ENCODE assay signal across 8 cellular contexts in genomic region chr7:105849122-105849855, GRCh38. TPM values are rescaled to one million over a fixed set of nuclear protein-coding genes. Genes with fewer than 3 reads are reported as not detected.
DNase-seq lines count a peak whose midpoint lies in the region; ATAC-seq and TF ChIP-seq lines count a peak whose summit lies in the region.

No MANE protein-coding gene starts in this region.

- no peak for TF ChIP-seq CTCF in GM23338 (conservative IDR thresholded peaks at IDR 0.05; ENCODE audit: low read depth in 2 of 2)

- H3K4me3 Mint-ChIP-seq in GM23338, result peak overlapping the region; percentile 52
- H3K4me3 Mint-ChIP-seq in effector memory CD8-positive, alpha-beta T cell, result peak overlapping the region; percentile 74 to 76

- H3K27me3 Mint-ChIP-seq in GM23338 (ENCODE audit: insufficient read depth, low read depth, poor library complexity), result peaks cover 2% of the 10 kb centered on the region
- no peaks in the 10 kb centered on the region for H3K27me3 Mint-ChIP-seq in effector memory CD8-positive, alpha-beta T cell

- 0 out of 2 replicates have a peak overlapping the region, but pooled peaks have one; percentile 5 for H3K4me3 ChIP-seq in GM23338

- peak overlapping the region; percentile 66 for H3K27ac ChIP-seq in GM23338 (ENCODE audit: low read depth)

- H4K20me1 ChIP-seq in GM23338 (replicated peaks; ENCODE audit: insufficient read depth), result no peaks in the 10 kb centered on the region; the same call in 1 of the 2 replicates

- peaks cover 17% of the 10 kb centered on the region for H3K36me3 Mint-ChIP-seq in GM23338 (ENCODE audit: low read depth)
- H3K36me3 Mint-ChIP-seq in effector memory CD8-positive, alpha-beta T cell (ENCODE audit: insufficient read depth), result peaks cover 13% of the 10 kb centered on the region

- H3K9me3 Mint-ChIP-seq in GM23338, result no peaks in the 10 kb centered on the region
- H3K9me3 Mint-ChIP-seq in effector memory CD8-positive, alpha-beta T cell, result no peaks in the 10 kb centered on the region

- peaks cover 38% of the 10 kb centered on the region for H3K4me1 ChIP-seq in GM23338 (ENCODE audit: insufficient read depth)

- peak; percentile 94 for ATAC-seq in GM23338
- peak; percentile 92 for ATAC-seq in effector memory CD8-positive, alpha-beta T cell (replicated peaks)
- ATAC-seq in GM18520 (IDR thresholded peaks at IDR 0.05; ENCODE audit: unreplicated experiment), result no peak
- no peak for ATAC-seq in HG02571 (IDR thresholded peaks at IDR 0.05; ENCODE audit: unreplicated experiment)
- no peak for ATAC-seq in GM18873 (IDR thresholded peaks at IDR 0.05; ENCODE audit: low FRiP score, unreplicated experiment)

- H3F3A ChIP-seq in GM23338 (replicated peaks; ENCODE audit: low read depth), result peaks cover 4% of the 10 kb centered on the region; the same call in 1 of the 2 replicates

- no peaks in the 10 kb centered on the region for H3K27me3 ChIP-seq in GM23338 (ENCODE audit: insufficient read depth)

- H3K4me2 ChIP-seq in GM23338, result peak overlapping the region; percentile 27

- no peaks in the 10 kb centered on the region for H3K36me3 ChIP-seq in GM23338 (ENCODE audit: insufficient read depth)

- H2AFZ ChIP-seq in GM23338, result no peak overlapping the region

- peaks cover 71% of the 10 kb centered on the region for H3K79me2 ChIP-seq in GM23338 (replicated peaks; ENCODE audit: insufficient read depth)

- DNase-seq in GM23338 (ENCODE audit: low spot score), result peak; percentile 90
- DNase-seq in activated CD4-positive, CD25-positive, alpha-beta regulatory T cell treated with anti-CD3 and anti-CD28 coated beads, Interleukin-2, amount 50 U/mL, for 16 hours (ENCODE audit: low read depth, low spot score), result peak; percentile 20
- DNase-seq in effector memory CD8-positive, alpha-beta T cell, result peak; percentile 65 to 73 (median 65)
- peak; percentile 45 to 51 for DNase-seq in stimulated activated CD4-positive, alpha-beta T cell treated with anti-CD3 and anti-CD28 coated beads, Interleukin-4, amount 100 ng/mL, for 48 hours (ENCODE audit: low read depth in 2 of 2)
- DNase-seq in mesenteric fat pad (ENCODE audit: low spot score), result no peak

- H3K4me1 Mint-ChIP-seq in GM23338, result peaks cover 55% of the 10 kb centered on the region
- peaks cover 52 to 70% of the 10 kb centered on the region in 2 donors for H3K4me1 Mint-ChIP-seq in effector memory CD8-positive, alpha-beta T cell (ENCODE audit: low read depth in 2 of 2)

- no peaks in the 10 kb centered on the region for H3K9me2 ChIP-seq in GM23338 (ENCODE audit: insufficient read depth)

- peak overlapping the region; percentile 93 for H3K27ac Mint-ChIP-seq in GM23338
- H3K27ac Mint-ChIP-seq in effector memory CD8-positive, alpha-beta T cell, result peak overlapping the region; percentile 92 to 96

TF ChIP-seq in GM23338, 12 proteins besides CTCF, POLR2A, EP300 and RAD21 (continues in another document):
- TF ChIP-seq ZNF462 (CRISPR knock-in tag; IDR thresholded peaks at IDR 0.05) (peak; percentile 84), ZNF331 (CRISPR knock-in tag; IDR thresholded peaks at IDR 0.05; ENCODE audit: low read depth) (no peak; the same call in 1 of the 2 replicates), EZH2phosphoT487 (IDR thresholded peaks at IDR 0.05; ENCODE audit: unreplicated experiment) (no peak), STAT1 (IDR thresholded peaks at IDR 0.05; ENCODE audit: unreplicated experiment) (no peak), EZH2 (IDR thresholded peaks at IDR 0.05; ENCODE audit: low read depth, unreplicated experiment) (no peak), CREB1 (CRISPR knock-in tag; IDR thresholded peaks at IDR 0.05; ENCODE audit: low read depth) (peak; percentile 37; the same call in 1 of the 2 replicates), ZNF114 (CRISPR knock-in tag; IDR thresholded peaks at IDR 0.05) (peak; percentile 77; the same call in 1 of the 2 replicates), ETS1 (IDR thresholded peaks at IDR 0.05) (peak; percentile 67; the same call in 1 of the 2 replicates), JUNB (IDR thresholded peaks at IDR 0.05; ENCODE audit: unreplicated experiment) (no peak), POLR2AphosphoS5 (IDR thresholded peaks at IDR 0.05; ENCODE audit: low read depth) (peak; percentile 33; the same call in 1 of the 2 replicates)

RNA-seq across cellular contexts. Expression of gene ATXN7L1, which starts 27.1 kb away (rescaled TPM):
- 19.4 and 29.8 TPM in 2 replicates for total RNA-seq in GM23338 (2014; rRNA removed; shearing (Covaris generic))
- polyA plus RNA-seq in GM23338 (2016; fragmentation: Nextera tagmentation; extraction: Ambion mirVana), result 20.6 and 22.8 TPM in 2 replicates
- total RNA-seq in mesenteric fat pad, result 23.8 TPM

Comparison
In these comparisons a context has a peak if more than half of its experiments do, and no peak if none do; other contexts are left out.
1. ATAC-seq: peak in GM23338 (single experiment) and effector memory CD8-positive, alpha-beta T cell (single experiment); none in GM18520 (single experiment), HG02571 (single experiment) and GM18873 (single experiment).